Comparison of ENCODE assay signal across 8 cellular contexts in genomic region chr11:68212421-68213134, GRCh38. TPM values are rescaled to one million over a fixed set of nuclear protein-coding genes. Genes with fewer than 3 reads are reported as not detected.
DNase-seq lines count a peak whose midpoint lies in the region; ATAC-seq and TF ChIP-seq lines count a peak whose summit lies in the region.

No MANE protein-coding gene starts in this region.

- peak overlapping the region; percentile 63 for H3K4me2 ChIP-seq in neuronal stem cell (ENCODE audit: insufficient read depth, low read length, poor library complexity, severe bottlenecking)

- H3K27me3 ChIP-seq in BJ (ENCODE audit: control insufficient read depth, insufficient read depth, low read length) (peaks cover 5% of the 10 kb centered on the region; the same call in 1 of the 2 replicates), foreskin keratinocyte (peaks cover 8% of the 10 kb centered on the region), neuronal stem cell (ENCODE audit: control insufficient read depth in 3 of 3, insufficient read depth in 3 of 3, low read depth in 1 of 3, low read length in 3 of 3) (no peaks in the 10 kb centered on the region), tibial artery (no peaks in the 10 kb centered on the region)

- H2BK5ac ChIP-seq in neuronal stem cell (ENCODE audit: low read length) = peak overlapping the region; percentile 97

- no peaks in the 10 kb centered on the region for H3K9me3 ChIP-seq in neuronal stem cell (replicated peaks in 1 of 2; ENCODE audit: control insufficient read depth in 2 of 2, insufficient read depth in 1 of 2, low read depth in 1 of 2, low read length in 2 of 2)
- no peaks in the 10 kb centered on the region for H3K9me3 ChIP-seq in tibial artery

- TF ChIP-seq CTCF in BJ (IDR thresholded peaks at IDR 0.05; ENCODE audit: insufficient read depth, low read depth, low read length) (no peak), foreskin keratinocyte (conservative IDR thresholded peaks at IDR 0.05) (peak; percentile 47), tibial artery (IDR thresholded peaks at IDR 0.05) (peak; percentile 20 to 41)

- peak overlapping the region; percentile 97 for H3K18ac ChIP-seq in neuronal stem cell (ENCODE audit: low read length)

- peak overlapping the region; percentile 88 for H2AFZ ChIP-seq in neuronal stem cell (ENCODE audit: low read length)

- H3K4me1 ChIP-seq in foreskin keratinocyte = peaks cover 8% of the 10 kb centered on the region
- peaks cover 8 to 11% of the 10 kb centered on the region in 2 donors for H3K4me1 ChIP-seq in neuronal stem cell (ENCODE audit: control insufficient read depth in 2 of 2, insufficient read depth in 1 of 2, low read depth in 1 of 2, low read length in 2 of 2)
- peaks cover 0 to 53% (median 35%) of the 10 kb centered on the region in 4 donors for H3K4me1 ChIP-seq in tibial artery

- H4K8ac ChIP-seq in neuronal stem cell (ENCODE audit: low read depth, low read length) = no peak overlapping the region

- intact Hi-C loops in tibial artery (cut with DNase I; ENCODE audit: low total_unique reads) = loop anchor here (5.0 to 10.0 kb wide), 3 partner anchors 82 to 205 kb away; no protein-coding TSS in a partner anchor

- no peak overlapping the region for H3K14ac ChIP-seq in neuronal stem cell (ENCODE audit: low read length)

- CTCF ChIA-PET in BJ (lab: Yijun Ruan, JAX) = interaction anchor here (0.9 to 5.4 kb wide), 3 partner anchors 9 to 85 kb away, joined by 3 to 34 read pairs (median 4); no protein-coding TSS in a partner anchor

- H3K79me1 ChIP-seq in neuronal stem cell (ENCODE audit: low read depth, low read length) = peaks cover 14% of the 10 kb centered on the region

- peak; percentile 50 for ATAC-seq in GM19025 (IDR thresholded peaks at IDR 0.05; ENCODE audit: low read depth, unreplicated experiment)
- peak; percentile 67 for ATAC-seq in foreskin keratinocyte

- H2BK15ac ChIP-seq in neuronal stem cell (ENCODE audit: low read length) = no peak overlapping the region

- no peak overlapping the region for H3K4ac ChIP-seq in neuronal stem cell (ENCODE audit: low read length)

- H3K27ac ChIP-seq in foreskin keratinocyte = peak overlapping the region; percentile 69
- peak overlapping the region; percentile 96 for H3K27ac ChIP-seq in neuronal stem cell (replicated peaks; ENCODE audit: low read length)
- peak overlapping the region; percentile 97 to 98 for H3K27ac ChIP-seq in tibial artery

- no peaks in the 10 kb centered on the region for H3K36me3 ChIP-seq in BJ (ENCODE audit: control insufficient read depth, insufficient read depth, low read length)
- H3K36me3 ChIP-seq in neuronal stem cell (replicated peaks in 1 of 2; ENCODE audit: control insufficient read depth in 2 of 2, insufficient read depth in 2 of 2, low read length in 2 of 2) = no peaks in the 10 kb centered on the region
- H3K36me3 ChIP-seq in tibial artery = no peaks in the 10 kb centered on the region

- H4K91ac ChIP-seq in neuronal stem cell (ENCODE audit: low read depth, low read length, poor library complexity) = no peak overlapping the region

- H2BK120ac ChIP-seq in neuronal stem cell (ENCODE audit: low read depth, low read length) = no peak overlapping the region

- no peak overlapping the region for H2AK5ac ChIP-seq in neuronal stem cell (ENCODE audit: low read depth, low read length)

- H3K4me3 ChIP-seq in BJ (ENCODE audit: low read depth, low read length) = peak overlapping the region; percentile 96
- H3K4me3 ChIP-seq in neuronal stem cell (ENCODE audit: low read length in 2 of 2) = peak overlapping the region; percentile 87 to 99
- peak overlapping the region; percentile 67 to 95 for H3K4me3 ChIP-seq in tibial artery

- WGBS in neuronal stem cell (ENCODE audit: extremely low coverage in 2 of 2, insufficient read length in 2 of 2, insufficient replicate concordance in 1 of 2), 2 donors = no CpG with 5 or more reads among the region's 80 CpGs

- POLR2A ChIA-PET in BJ (lab: Charles Lee) = interaction anchor here (0.6 kb wide), 1 partner anchor 360 kb away, joined by 3 read pairs; no protein-coding TSS in a partner anchor

- H3K9ac ChIP-seq in neuronal stem cell (ENCODE audit: low read depth, low read length, poor library complexity) = peak overlapping the region; percentile 94

- H3K23ac ChIP-seq in neuronal stem cell (ENCODE audit: low read depth, low read length, poor library complexity) = no peak overlapping the region

- DNase-seq in BJ (ENCODE audit: low read depth) = no peak
- DNase-seq in HT1080 (ENCODE audit: low read depth) = peak; percentile 63
- DNase-seq in RKO (ENCODE audit: low spot score) = peak; percentile 81
- peak; percentile 53 for DNase-seq in activated gamma-delta T cell treated with anti-CD3 and anti-CD28 coated beads, Interleukin-2, amount 50 U/mL, for 16 hours (ENCODE audit: low read depth)
- DNase-seq in foreskin keratinocyte = peak in 1 of 2 donors; percentile 38
- peak; percentile 74 for DNase-seq in neuronal stem cell (ENCODE audit: low spot score)
- DNase-seq in tibial artery = peak; percentile 64 to 86

- H2BK12ac ChIP-seq in neuronal stem cell (ENCODE audit: low read length) = no peak overlapping the region

RNA-seq across cellular contexts. Expression of gene KMT5B, which starts 0.5 kb away (rescaled TPM):
- 7.3 and 13.2 TPM in 2 replicates for polyA plus RNA-seq in BJ (2011; rRNA removed)
- polyA minus RNA-seq in BJ (2011; rRNA and poly(A)+ RNA removed) = 7.9 and 13.6 TPM in 2 replicates
- 18.0 and 19.8 TPM in 2 replicates for total RNA-seq in HT1080 (2014; rRNA removed; shearing (Covaris generic))
- polyA plus RNA-seq in HT1080 (2015; cell fraction: cytosol; rRNA removed) = 31.2 and 32.6 TPM in 2 replicates
- polyA plus RNA-seq in HT1080 (2015; cell fraction: nucleus; rRNA removed) = 34.9 and 38.8 TPM in 2 replicates
- total RNA-seq in foreskin keratinocyte = 14.5 and 15.4 TPM in 2 replicates
- polyA plus RNA-seq in foreskin keratinocyte = 5.7 and 6.3 TPM in 2 replicates
- polyA plus RNA-seq in neuronal stem cell (2013, experiment 1 of 2) = 39.9 TPM
- polyA plus RNA-seq in neuronal stem cell (2013, experiment 2 of 2) = 39.4 TPM

RNA-seq across cellular contexts. Expression of gene C11orf24, which starts 59.2 kb away (rescaled TPM):
- 64.3 and 97.3 TPM in 2 replicates for polyA plus RNA-seq in BJ (2011; rRNA removed)
- polyA minus RNA-seq in BJ (2011; rRNA and poly(A)+ RNA removed) = 78.2 and 94.5 TPM in 2 replicates
- 41.8 and 53.2 TPM in 2 replicates for total RNA-seq in HT1080 (2014; rRNA removed; shearing (Covaris generic))
- polyA plus RNA-seq in HT1080 (2015; cell fraction: cytosol; rRNA removed) = 67.4 and 81.5 TPM in 2 replicates
- 29.1 and 37.4 TPM in 2 replicates for polyA plus RNA-seq in HT1080 (2015; cell fraction: nucleus; rRNA removed)
- total RNA-seq in foreskin keratinocyte = 42.7 and 45.2 TPM in 2 replicates
- polyA plus RNA-seq in foreskin keratinocyte = 46.8 and 51.8 TPM in 2 replicates
- polyA plus RNA-seq in neuronal stem cell (2013, experiment 1 of 2) = 36.4 TPM
- polyA plus RNA-seq in neuronal stem cell (2013, experiment 2 of 2) = 35.7 TPM
